In the genomic region with DNA sequence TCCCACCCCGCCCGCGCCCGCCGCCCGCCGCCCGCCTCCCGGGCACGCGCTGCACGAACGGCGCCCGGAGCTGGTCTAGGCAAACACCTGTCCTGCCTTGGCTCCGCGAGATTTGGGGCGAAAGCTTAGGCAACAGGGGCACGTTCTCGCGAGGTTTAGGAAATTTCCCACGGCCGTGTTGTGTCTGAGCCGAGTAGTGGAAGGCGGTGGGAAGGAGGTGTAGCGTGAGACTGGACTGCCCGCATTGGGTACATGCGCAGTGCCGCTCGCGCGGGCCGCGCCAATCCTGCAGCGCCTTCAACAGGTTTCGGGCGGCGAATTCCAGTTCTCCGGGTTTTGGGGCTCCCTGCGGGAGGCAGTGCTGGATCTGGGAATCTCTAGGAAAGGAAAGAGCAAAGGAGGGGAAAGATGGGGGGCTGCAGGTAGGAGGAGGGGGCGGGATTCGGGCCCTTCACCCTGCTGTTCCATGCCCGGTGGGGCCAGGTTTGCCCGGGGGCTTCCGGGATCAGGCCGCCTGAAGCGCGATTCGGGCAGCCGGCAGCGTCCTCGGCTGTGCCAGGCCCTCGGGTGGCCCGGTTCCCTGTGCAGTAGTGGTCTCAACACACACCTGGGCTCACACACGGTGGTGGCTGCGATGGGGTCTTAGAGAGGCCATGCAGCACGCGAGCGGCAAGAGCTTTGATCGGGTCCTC, we compare ENCODE assay signal across 8 cellular contexts. TPM values are rescaled to one million over a fixed set of nuclear protein-coding genes. Genes with fewer than 3 reads are reported as not detected.
DNase-seq lines count a peak whose midpoint lies in the region; TF ChIP-seq lines count a peak whose summit lies in the region.

No MANE protein-coding gene starts in this region.

- H2AFZ ChIP-seq in MM.1S (ENCODE audit: low read length): peak overlapping the region; percentile 92

- TF ChIP-seq CTCF in MM.1S (IDR thresholded peaks at IDR 0.05; ENCODE audit: low read length) (no peak), foreskin fibroblast (IDR thresholded peaks at IDR 0.05; ENCODE audit: low read depth, low read length) (no peak), neural crest cell (conservative IDR thresholded peaks at IDR 0.05) (no peak), stomach (IDR thresholded peaks at IDR 0.05) (no peak)

- peak overlapping the region; percentile 94 for H3K4me2 ChIP-seq in MM.1S (ENCODE audit: low read depth, low read length)

- H3K4me3 ChIP-seq in MM.1S (ENCODE audit: low read length) (peak overlapping the region; percentile 76), foreskin fibroblast (ENCODE audit: low read depth in 1 of 2, low read length in 2 of 2) (peak overlapping the region; percentile 81 to 94), stomach (peak overlapping the region; percentile 70 to 86 (median 80))

- H3K4me3 Mint-ChIP-seq in neural crest cell: peak overlapping the region; percentile 100

- peaks cover 2% of the 10 kb centered on the region for H3K27me3 Mint-ChIP-seq in neural crest cell (ENCODE audit: low read depth)

- no peaks in the 10 kb centered on the region for H3K27me3 ChIP-seq in MM.1S (replicated peaks; ENCODE audit: insufficient read depth, low read length)
- H3K27me3 ChIP-seq in stomach: no peaks in the 10 kb centered on the region

- no peaks in the 10 kb centered on the region for H3K9me3 ChIP-seq in MM.1S (replicated peaks; ENCODE audit: insufficient read depth, low read length)
- peaks cover 5 to 13% (median 10%) of the 10 kb centered on the region in 4 donors for H3K9me3 ChIP-seq in stomach

- H3K9ac ChIP-seq in MM.1S (ENCODE audit: low read length): peak overlapping the region; percentile 80

- H3K36me3 ChIP-seq in MM.1S (replicated peaks; ENCODE audit: insufficient read depth, low read length) (no peaks in the 10 kb centered on the region), stomach (no peaks in the 10 kb centered on the region)

- peaks cover 38% of the 10 kb centered on the region for H3K79me2 ChIP-seq in MM.1S (ENCODE audit: low read length)

- 0 to 1% (median 0%) methylated on average over 24 to 60 of the region's 60 CpGs for WGBS in stomach, 5 donors

- peaks cover 4% of the 10 kb centered on the region for H3K36me3 Mint-ChIP-seq in neural crest cell (ENCODE audit: low read depth)

- no peak for TF ChIP-seq EP300 in stomach (IDR thresholded peaks at IDR 0.05)

- peaks cover 32% of the 10 kb centered on the region for H3K4me1 Mint-ChIP-seq in neural crest cell

- H3K9me2 ChIP-seq in MM.1S (replicated peaks; ENCODE audit: insufficient read depth, low read length): no peaks in the 10 kb centered on the region

- H3K9me3 Mint-ChIP-seq in neural crest cell: peaks cover 16% of the 10 kb centered on the region

- no peak for TF ChIP-seq POLR2A in stomach (IDR thresholded peaks at IDR 0.05)

- no peaks in the 10 kb centered on the region; the same call in 1 of the 2 replicates for H4K20me1 ChIP-seq in MM.1S (ENCODE audit: insufficient read depth, low read length)

- DNase-seq in GF-D8 (lab: John Stamatoyannopoulos, UW) (peak; percentile 97), HCEC 1CT (peak; percentile 98), MM.1S (peak; percentile 100), SHP77 treated with DMSO at 0.1 percent for 48 hours (lab: John Stamatoyannopoulos, UW) (peak; percentile 68), foreskin fibroblast (peak; percentile 100), neural crest cell (ENCODE audit: low read depth, low spot score) (peak; percentile 93), stomach (peak; percentile 99)
- DNase-seq in activated gamma-delta T cell treated with anti-CD3 and anti-CD28 coated beads, Interleukin-2, amount 50 U/mL, for 16 hours (ENCODE audit: low read depth): peak; percentile 94

- intact Hi-C loops in stomach (cut with DNase I; ENCODE audit: low total_unique reads): no loop called here

- peaks cover 19% of the 10 kb centered on the region for H3F3A ChIP-seq in MM.1S (ENCODE audit: insufficient read depth, low read length)

- H3K27ac ChIP-seq in MM.1S (ENCODE audit: low read length) (peak overlapping the region; percentile 72), stomach (peak overlapping the region; percentile 95 to 99 (median 96))

- peak overlapping the region; percentile 97 for H3K27ac Mint-ChIP-seq in neural crest cell (ENCODE audit: unreplicated experiment)

- no peaks in the 10 kb centered on the region for H3K4me1 ChIP-seq in MM.1S (ENCODE audit: low read length)
- H3K4me1 ChIP-seq in stomach: peaks cover 0 to 40% (median 29%) of the 10 kb centered on the region in 4 donors

RNA-seq across cellular contexts. Expression of a gene that starts 1.2 kb away (rescaled TPM):
- total RNA-seq in neural crest cell: 76.4 and 79.9 TPM in 2 replicates
- 100 to 1,000 TPM in 2 of 5 donors, 10 to 100 TPM in 3; 23.2 to 184 (median 67.8) TPM for total RNA-seq in stomach
- 10 to 100 TPM; 26.8 to 39.1 (median 28.1) TPM for polyA plus RNA-seq in stomach

Comparison
In these comparisons a context has a peak if more than half of its experiments do, and no peak if none do; other contexts are left out.
1. Peak in every context shown above with its lines: DNase-seq, H3K4me3 ChIP-seq and H3K27ac ChIP-seq.